8 cellular contexts compared by ENCODE assay signal in the genomic region with DNA sequence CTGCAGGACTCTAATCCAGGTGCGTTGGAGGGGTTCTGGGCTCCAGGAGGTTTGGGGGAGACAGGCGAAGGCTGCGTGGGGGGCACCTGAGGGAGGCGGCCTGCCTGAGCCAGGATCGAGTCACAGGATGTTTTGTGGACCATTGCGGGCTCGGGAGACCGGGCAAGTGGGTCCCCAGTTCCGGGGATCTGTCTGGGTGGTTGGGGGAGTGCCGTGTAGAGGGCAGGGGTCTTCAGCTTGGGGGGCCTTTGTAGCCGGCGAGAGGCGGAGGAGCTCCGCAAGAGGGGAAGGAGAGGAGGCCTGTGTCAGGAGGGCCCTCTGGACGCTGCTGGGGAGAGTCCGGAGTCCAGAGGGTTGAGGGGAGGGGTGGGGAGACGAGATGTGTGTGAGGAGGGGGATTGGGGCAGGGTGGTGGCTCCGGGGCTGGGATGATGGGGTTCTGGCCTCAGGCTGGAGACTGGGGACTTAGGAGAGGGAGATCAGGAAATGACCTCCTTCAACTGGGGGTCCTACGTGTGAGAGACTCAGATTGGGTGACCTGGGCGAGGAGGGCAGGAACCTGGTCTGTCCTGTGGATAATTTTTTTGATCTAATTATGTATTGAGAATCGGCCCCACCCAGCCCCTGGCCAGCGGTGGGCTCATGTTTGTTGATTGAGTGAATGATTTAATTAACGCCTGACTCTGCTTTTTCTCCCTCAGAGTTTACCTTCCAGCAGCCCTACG. TPM values are rescaled to one million over a fixed set of nuclear protein-coding genes. Genes with fewer than 3 reads are reported as not detected.
A peak's percentile ranks its signal among the peaks of the same experiment; 100 is the strongest.
DNase-seq lines count a peak whose midpoint lies in the region; ATAC-seq, FAIRE-seq and TF ChIP-seq lines count a peak whose summit lies in the region.

No MANE protein-coding gene starts in this region.

- H3K23me2 ChIP-seq in H9 (ENCODE audit: insufficient read length, low read depth, low read length, poor library complexity, severe bottlenecking), result peaks cover 15% of the 10 kb centered on the region

- H3K4ac ChIP-seq in H9 (ENCODE audit: low read depth, low read length), result no peak overlapping the region

- no peak overlapping the region for H4K5ac ChIP-seq in H9 (ENCODE audit: insufficient read length, low read depth, low read length)

- no peak for ATAC-seq in GM18498 (IDR thresholded peaks at IDR 0.05; ENCODE audit: unreplicated experiment)

- no peak overlapping the region for H2BK120ac ChIP-seq in H9 (ENCODE audit: low read depth, low read length, poor library complexity, severe bottlenecking)

- H2BK20ac ChIP-seq in H9 (ENCODE audit: low read depth, low read length, poor library complexity, severe bottlenecking), result no peak overlapping the region

- peaks cover 0 to 2% of the 10 kb centered on the region in 2 experiments; a peak in 1 of 5 replicates for H3K9me3 Mint-ChIP-seq in H9

- peak overlapping the region; percentile 78 to 95 for H3K4me3 Mint-ChIP-seq in H9

- peak overlapping the region; percentile 91 for H3K4me3 ChIP-seq in WERI-Rb-1 (ENCODE audit: low read depth, low read length)
- peak overlapping the region; percentile 84 for H3K4me3 ChIP-seq in hepatocyte
- peak overlapping the region; percentile 16 to 31 for H3K4me3 ChIP-seq in small intestine (ENCODE audit: low read depth in 1 of 2, low read length in 2 of 2)

- H3K4me1 ChIP-seq in H9 (ENCODE audit: insufficient read depth, low read length) (peaks cover 13% of the 10 kb centered on the region), hepatocyte (ENCODE audit: insufficient read depth) (peaks cover 38% of the 10 kb centered on the region), small intestine (ENCODE audit: control insufficient read depth in 2 of 2, insufficient read depth in 1 of 2, low read depth in 1 of 2, low read length in 1 of 2) (peaks cover 2 to 7% of the 10 kb centered on the region in 2 donors)

- no CpG with 5 or more reads among the region's 24 CpGs for WGBS in H9 (ENCODE audit: extremely low coverage, insufficient read length, low lambda C conversion rate)
- WGBS in hepatocyte (ENCODE audit: low lambda C conversion rate, missing lambda C conversion rate), result 19% methylated on average over 20 of the region's 24 CpGs
- WGBS in small intestine, 3 donors, result 23 to 26% (median 23%) methylated on average over 24 of the region's 24 CpGs

- no peak overlapping the region for H2AK5ac ChIP-seq in H9 (ENCODE audit: insufficient read length, low read length)

- no peak overlapping the region for H2BK12ac ChIP-seq in H9 (ENCODE audit: insufficient read length, low read depth, low read length)

- peaks cover 43% of the 10 kb centered on the region for H3K36me3 ChIP-seq in WERI-Rb-1
- H3K36me3 ChIP-seq in hepatocyte (replicated peaks; ENCODE audit: insufficient read depth, low read depth), result no peaks in the 10 kb centered on the region
- H3K36me3 ChIP-seq in small intestine (ENCODE audit: control insufficient read depth in 2 of 2, insufficient read depth in 2 of 2, low read length in 2 of 2), result no peaks in the 10 kb centered on the region

- peaks cover 39% of the 10 kb centered on the region for H3K27me3 Mint-ChIP-seq in H9 (ENCODE audit: low read depth)

- H3K18ac ChIP-seq in H9 (ENCODE audit: insufficient read length, low read depth, low read length), result no peak overlapping the region

- no peak overlapping the region for H2AFZ ChIP-seq in H9 (ENCODE audit: low read length)
- H2AFZ ChIP-seq in hepatocyte, result peak overlapping the region; percentile 21

- peak overlapping the region; percentile 44 for H3K9ac ChIP-seq in H9 (ENCODE audit: extremely low read depth, insufficient read length, low read length)

- peaks cover 67 to 85% of the 10 kb centered on the region in 2 experiments for H3K4me1 Mint-ChIP-seq in H9

- H3K36me3 Mint-ChIP-seq in H9 (ENCODE audit: insufficient read depth in 1 of 3, low read depth in 3 of 3), result peaks cover 13 to 33% (median 17%) of the 10 kb centered on the region in 3 experiments; a peak in 6 of 7 replicates

- H3K27ac Mint-ChIP-seq in H9, result peak overlapping the region in 1 of 3 experiments; percentile 52; a peak in 2 of 7 replicates

- H3K79me1 ChIP-seq in H9 (ENCODE audit: insufficient read depth, low read depth, low read length, poor library complexity, severe bottlenecking), result no peaks in the 10 kb centered on the region

- H3K27ac ChIP-seq in H9 (ENCODE audit: insufficient read length, low read depth, low read length) (no peak overlapping the region), WERI-Rb-1 (peak overlapping the region; percentile 86), hepatocyte (peak overlapping the region; percentile 61), small intestine (ENCODE audit: low read depth in 1 of 2, low read length in 1 of 2) (peak overlapping the region in 1 of 2 donors; percentile 78)

- H3K9me3 ChIP-seq in H9 (ENCODE audit: control insufficient read depth, low read depth, low read length) (no peaks in the 10 kb centered on the region), WERI-Rb-1 (ENCODE audit: severe bottlenecking) (no peaks in the 10 kb centered on the region), hepatocyte (ENCODE audit: low read depth) (no peaks in the 10 kb centered on the region), small intestine (ENCODE audit: control insufficient read depth, low read depth) (no peaks in the 10 kb centered on the region)

- no peaks in the 10 kb centered on the region for H3K9me2 ChIP-seq in hepatocyte (replicated peaks; ENCODE audit: insufficient read depth)

- H3T11ph ChIP-seq in H9 (ENCODE audit: low read length), result no peak overlapping the region

- peak overlapping the region; percentile 52 for H3K4me2 ChIP-seq in H9 (ENCODE audit: insufficient read depth, insufficient read length, low read length)
- H3K4me2 ChIP-seq in hepatocyte, result peak overlapping the region; percentile 94

- peak overlapping the region; percentile 72; the same call in 1 of the 2 replicates for H3K14ac ChIP-seq in H9 (ENCODE audit: insufficient read depth, low read length)

- no peak overlapping the region for H3K56ac ChIP-seq in H9 (ENCODE audit: insufficient read length, low read depth, low read length)

- H3K27me3 ChIP-seq in H9 (ENCODE audit: insufficient read depth, low read length) (peaks cover 2% of the 10 kb centered on the region; the same call in 1 of the 2 replicates), WERI-Rb-1 (ENCODE audit: insufficient read depth, low read depth, severe bottlenecking) (no peaks in the 10 kb centered on the region), hepatocyte (no peaks in the 10 kb centered on the region), small intestine (ENCODE audit: control insufficient read depth in 2 of 2, insufficient read depth in 2 of 2, low read length in 2 of 2) (no peaks in the 10 kb centered on the region)

- intact Hi-C loops in head of caudate nucleus (cut with DNase I), result no loop called here

- H2BK5ac ChIP-seq in H9 (ENCODE audit: insufficient read length, low read length), result no peak overlapping the region

- H3K79me2 ChIP-seq in H9 (ENCODE audit: insufficient read depth, low read length) (no peaks in the 10 kb centered on the region; the same call in 1 of the 2 replicates), hepatocyte (peaks cover 46% of the 10 kb centered on the region)

- H4K91ac ChIP-seq in H9 (ENCODE audit: insufficient read length, low read depth, low read length), result no peak overlapping the region

- H2BK15ac ChIP-seq in H9 (ENCODE audit: low read depth, low read length), result no peak overlapping the region

- DNase-seq in H9 (no peak), WERI-Rb-1 (peak; percentile 21), hepatocyte (ENCODE audit: low spot score) (no peak), small intestine (no peak), DMS114 treated with DMSO at 0.1 percent for 48 hours (lab: John Stamatoyannopoulos, UW; ENCODE audit: unreplicated experiment) (no peak), SKM-1 treated with dmso at 0.1 percent for 144 hours (lab: John Stamatoyannopoulos, UW; ENCODE audit: unreplicated experiment) (no peak), head of caudate nucleus (no peak)

- H4K20me1 ChIP-seq in H9 (ENCODE audit: control insufficient read depth, insufficient read depth, insufficient read length) (peaks cover 2% of the 10 kb centered on the region), hepatocyte (ENCODE audit: insufficient read depth, poor library complexity, severe bottlenecking) (peaks cover 7% of the 10 kb centered on the region)

- H3K23ac ChIP-seq in H9 (ENCODE audit: insufficient read length, low read depth, low read length), result no peak overlapping the region

- TF ChIP-seq CTCF in H9 (conservative IDR thresholded peaks at IDR 0.05) (no peak), WERI-Rb-1 (IDR thresholded peaks at IDR 0.05; ENCODE audit: low read depth, low read length) (no peak), hepatocyte (IDR thresholded peaks at IDR 0.05; ENCODE audit: poor library complexity) (no peak)

- no peak for FAIRE-seq in small intestine (lab: Jason Lieb, UNC)

- no peak overlapping the region for H4K8ac ChIP-seq in H9 (replicated peaks; ENCODE audit: insufficient read length, low read depth, low read length)

RNA-seq across cellular contexts. Expression of gene SNAI1, which starts 0.5 kb away (rescaled TPM):
- total RNA-seq in H9 (2021) (6.4 and 7.0 TPM in 2 replicates), hepatocyte (2.9 and 3.0 TPM in 2 replicates)
- polyA plus RNA-seq in hepatocyte (8.4 and 9.8 TPM in 2 replicates), small intestine (1 to 10 TPM in 2 of 3 donors, not detected in 1; 1.1 to 6.9 TPM)

RNA-seq across cellular contexts. Expression of gene RNF114, which starts 47.1 kb away (rescaled TPM):
- total RNA-seq in H9 (2021) (73.4 and 75.5 TPM in 2 replicates), hepatocyte (67.1 and 93.7 TPM in 2 replicates)
- polyA plus RNA-seq in hepatocyte (64.8 and 65.8 TPM in 2 replicates), small intestine (10 to 100 TPM; 51.2 to 76.0 (median 60.8) TPM)

Comparison
In these comparisons a context has a peak if more than half of its experiments do, and no peak if none do; other contexts are left out.
1. H3K4me3 ChIP-seq: peak in every context shown above with its lines; median percentile 91 in WERI-Rb-1; 84 in hepatocyte; 24 in small intestine.